In genomic region chr9:38289486-38290275, GRCh38 we compare ENCODE assay signal across 22 cellular contexts.
"Had no signal": no experiment of that assay in that cellular context is flagged by ENCODE, and none has a peak within 500 bp of the region (broad histone marks: within the 10 kb centered on the region; RNA-seq: fewer than 3 reads in every experiment).

No MANE protein-coding gene starts in this region.

- H3K4me3 Mint-ChIP-seq: central memory CD8-positive, alpha-beta T cell; memory B cell; naive thymus-derived CD4-positive, alpha-beta T cell; neural crest cell; stimulated activated effector memory CD8-positive, alpha-beta T cell treated with anti-CD3 and anti-CD28 coated beads, Interleukin-12 subunit alpha, Interleukin-12 subunit beta, amount 100 ng/mL, for 72 hours; stimulated activated naive CD8-positive, alpha-beta T cell treated with anti-CD3 and anti-CD28 coated beads, Interleukin-15, Interleukin-2, amounts not matched to agents 100 ng/mL and 50 ng/mL, for 24 hours had no signal

- H3K27ac ChIP-seq: heart left ventricle, left ventricle myocardium inferior, lower lobe of right lung, pancreas, right lobe of liver, testis, tibial nerve had no signal

- H3K4me1 ChIP-seq: pancreas, right lobe of liver had no signal

- H3K4me3 ChIP-seq: heart left ventricle, left ventricle myocardium inferior, lower lobe of right lung, pancreas, right lobe of liver, testis, tibial nerve had no signal

- H3K27me3 Mint-ChIP-seq: central memory CD8-positive, alpha-beta T cell; naive thymus-derived CD4-positive, alpha-beta T cell; stimulated activated naive CD8-positive, alpha-beta T cell treated with anti-CD3 and anti-CD28 coated beads, Interleukin-15, Interleukin-2, amounts not matched to agents 100 ng/mL and 50 ng/mL, for 24 hours had no signal

- H3K36me3 Mint-ChIP-seq: memory B cell; naive thymus-derived CD4-positive, alpha-beta T cell; stimulated activated effector memory CD8-positive, alpha-beta T cell treated with anti-CD3 and anti-CD28 coated beads, Interleukin-12 subunit alpha, Interleukin-12 subunit beta, amount 100 ng/mL, for 72 hours had no signal

- H3K27me3 ChIP-seq: heart left ventricle, pancreas, right lobe of liver, testis, tibial nerve had no signal

- H3K36me3 ChIP-seq: heart left ventricle, left ventricle myocardium inferior, lower lobe of right lung, pancreas, right lobe of liver, tibial nerve had no signal

- DNase-seq: effector memory CD4-positive, alpha-beta T cell; heart left ventricle; hippocampal formation; kidney glomerular epithelial cell; left ventricle myocardium inferior; lower lobe of right lung; midbrain; naive thymus-derived CD4-positive, alpha-beta T cell; nucleus accumbens; stimulated activated CD4-positive, alpha-beta T cell treated with anti-CD3 and anti-CD28 coated beads, Interleukin-4, amount 100 ng/mL, for 1 hour; stimulated activated CD8-positive, alpha-beta memory T cell treated with anti-CD3 and anti-CD28 coated beads, Interleukin-4, amount 100 ng/mL, for 48 hours; testis had no signal

- H3K9me3 ChIP-seq: left ventricle myocardium inferior, lower lobe of right lung, pancreas, right lobe of liver, testis, tibial nerve had no signal

- H3K27ac Mint-ChIP-seq: memory B cell; naive thymus-derived CD4-positive, alpha-beta T cell; progenitor cell of endocrine pancreas; stimulated activated effector memory CD8-positive, alpha-beta T cell treated with anti-CD3 and anti-CD28 coated beads, Interleukin-12 subunit alpha, Interleukin-12 subunit beta, amount 100 ng/mL, for 72 hours; stimulated activated naive CD8-positive, alpha-beta T cell treated with anti-CD3 and anti-CD28 coated beads, Interleukin-15, Interleukin-2, amounts not matched to agents 100 ng/mL and 50 ng/mL, for 24 hours had no signal

- H3K9me3 Mint-ChIP-seq: central memory CD8-positive, alpha-beta T cell; neural crest cell; stimulated activated effector memory CD8-positive, alpha-beta T cell treated with anti-CD3 and anti-CD28 coated beads, Interleukin-12 subunit alpha, Interleukin-12 subunit beta, amount 100 ng/mL, for 72 hours; stimulated activated naive CD8-positive, alpha-beta T cell treated with anti-CD3 and anti-CD28 coated beads, Interleukin-15, Interleukin-2, amounts not matched to agents 100 ng/mL and 50 ng/mL, for 24 hours had no signal

- H3K4me1 Mint-ChIP-seq: central memory CD8-positive, alpha-beta T cell; memory B cell; naive thymus-derived CD4-positive, alpha-beta T cell; stimulated activated effector memory CD8-positive, alpha-beta T cell treated with anti-CD3 and anti-CD28 coated beads, Interleukin-12 subunit alpha, Interleukin-12 subunit beta, amount 100 ng/mL, for 72 hours had no signal

- ATAC-seq: esophagus mucosa; heart left ventricle; lower lobe of right lung; naive thymus-derived CD4-positive, alpha-beta T cell; right lobe of liver; stimulated activated effector memory CD8-positive, alpha-beta T cell treated with anti-CD3 and anti-CD28 coated beads, Interleukin-12 subunit alpha, Interleukin-12 subunit beta, amount 100 ng/mL, for 72 hours had no signal
